ENCODE assay signal across 27 cellular contexts in genomic region chr5:55621218-55621617, GRCh38.
DNase-seq lines count a peak whose midpoint lies in the region; ATAC-seq and TF ChIP-seq lines count a peak whose summit lies in the region.
"Had no signal": no experiment of that assay in that cellular context is flagged by ENCODE, and none has a peak within 500 bp of the region (broad histone marks: within the 10 kb centered on the region; RNA-seq: fewer than 3 reads in every experiment).

No MANE protein-coding gene starts in this region.

- H3K27me3 ChIP-seq in AG04450 (ENCODE audit: control insufficient read depth, insufficient read depth, low read length): no peaks in the 10 kb centered on the region
- H3K27me3 ChIP-seq in left lung: no peaks in the 10 kb centered on the region
- H3K27me3 ChIP-seq in prostate gland (replicated peaks; ENCODE audit: insufficient read depth): no peaks in the 10 kb centered on the region
- H3K27me3 ChIP-seq in tibial artery: no peaks in the 10 kb centered on the region
- H3K27me3 ChIP-seq in heart right ventricle: no peaks in the 10 kb centered on the region
- H3K27me3 ChIP-seq: heart left ventricle, tibial nerve had no signal

- CTCF ChIA-PET in AG04450 (lab: Charles Lee): no interaction called here

- peak; percentile 76 for ATAC-seq in left lung
- no peak for ATAC-seq in heart right ventricle
- ATAC-seq: heart left ventricle; naive thymus-derived CD8-positive, alpha-beta T cell; SK-N-SH treated with all-trans-retinoic acid at 6 μM for 48 hours had no signal

- no peak for DNase-seq in AG04450 (ENCODE audit: low read depth, low spot score)
- DNase-seq in choroid plexus epithelial cell (ENCODE audit: low read depth): peak; percentile 65
- DNase-seq in left lung: no peak
- DNase-seq in prostate gland (ENCODE audit: low spot score): peak; percentile 43
- DNase-seq in NCI-H2196 treated with DMSO at 0.1 percent for 48 hours (lab: John Stamatoyannopoulos, UW; ENCODE audit: unreplicated experiment): no peak
- DNase-seq in tibial artery: no peak
- no peak for DNase-seq in heart right ventricle
- DNase-seq in GOT3 (lab: John Stamatoyannopoulos, UW): no peak
- DNase-seq: activated CD4-positive, alpha-beta T cell treated with anti-CD3 and anti-CD28 coated beads for 1 hour; activated CD8-positive, alpha-beta memory T cell treated with anti-CD3 and anti-CD28 coated beads for 24 hours; activated naive CD4-positive, alpha-beta T cell treated with anti-CD3 and anti-CD28 coated beads, Interleukin-2, amount 10 ng/mL, durations not matched to agents 7 days and 5 days; activated T-cell treated with anti-CD3 and anti-CD28 coated beads, Interleukin-2, amount 50 U/mL, for 48 hours; aorta; Calu3; heart left ventricle; KBM-7; naive thymus-derived CD8-positive, alpha-beta T cell; NCI-H2171 treated with DMSO at 0.1 percent for 48 hours; NCI-H526 treated with DMSO at 0.1 percent for 48 hours; stimulated activated CD4-positive, alpha-beta T cell treated with anti-CD3 and anti-CD28 coated beads, Interleukin-2, amount 100 ng/mL, for 24 hours; stimulated activated naive CD4-positive, alpha-beta T cell; T1000 had no signal

- H3K27ac ChIP-seq in AG04450 (ENCODE audit: low read depth, low read length) (peak overlapping the region; percentile 77), left lung (peak overlapping the region; percentile 48 to 63), prostate gland (peak overlapping the region; percentile 67 to 70), tibial artery (no peak overlapping the region), heart right ventricle (peak overlapping the region in 1 of 10 donors; percentile 1)
- H3K27ac ChIP-seq: parathyroid adenoma, RWPE1, skin epidermis had no signal

- WGBS in prostate gland: 33% methylated on average over 3 of the region's 3 CpGs
- WGBS in heart right ventricle, 2 donors: 78 to 88% methylated on average over 3 of the region's 3 CpGs

- POLR2A ChIA-PET in AG04450 (lab: Yijun Ruan, JAX): no interaction called here

- H3K4me1 ChIP-seq in left lung (peaks cover 12 to 25% of the 10 kb centered on the region in 2 donors), prostate gland (replicated peaks) (peaks cover 12% of the 10 kb centered on the region), tibial artery (no peaks in the 10 kb centered on the region), heart right ventricle (peaks cover 0 to 27% (median 9%) of the 10 kb centered on the region in 9 donors)
- H3K4me1 ChIP-seq: parathyroid adenoma had no signal

- no peak for TF ChIP-seq POLR2A in prostate gland (IDR thresholded peaks at IDR 0.05)

- H3K36me3 ChIP-seq in left lung: no peaks in the 10 kb centered on the region
- H3K36me3 ChIP-seq in prostate gland: no peaks in the 10 kb centered on the region
- H3K36me3 ChIP-seq in tibial artery: no peaks in the 10 kb centered on the region
- H3K36me3 ChIP-seq in heart right ventricle: no peaks in the 10 kb centered on the region
- H3K36me3 ChIP-seq: heart left ventricle, tibial nerve had no signal

- no peak for TF ChIP-seq CTCF in AG04450 (IDR thresholded peaks at IDR 0.05; ENCODE audit: low read depth, low read length)
- TF ChIP-seq CTCF in choroid plexus epithelial cell (conservative IDR thresholded peaks at IDR 0.05; ENCODE audit: low read depth, low read length): no peak
- TF ChIP-seq CTCF in left lung (IDR thresholded peaks at IDR 0.05): no peak
- TF ChIP-seq CTCF in prostate gland (IDR thresholded peaks at IDR 0.05): no peak
- TF ChIP-seq CTCF in tibial artery (IDR thresholded peaks at IDR 0.05): no peak
- no peak for TF ChIP-seq CTCF in heart right ventricle (IDR thresholded peaks at IDR 0.05)

- H3K4me3 ChIP-seq in AG04450 (ENCODE audit: low read depth, low read length): no peak overlapping the region
- H3K4me3 ChIP-seq in choroid plexus epithelial cell (ENCODE audit: low read depth, low read length): no peak overlapping the region
- no peak overlapping the region for H3K4me3 ChIP-seq in left lung
- no peak overlapping the region for H3K4me3 ChIP-seq in prostate gland
- H3K4me3 ChIP-seq in tibial artery: no peak overlapping the region
- H3K4me3 ChIP-seq in heart right ventricle: no peak overlapping the region
- H3K4me3 ChIP-seq: heart left ventricle, skin epidermis, tibial nerve had no signal

- intact Hi-C loops in left lung (cut with DNase I): no loop called here
- intact Hi-C loops in prostate gland (cut with DNase I): no loop called here
- intact Hi-C loops in tibial artery (cut with DNase I; ENCODE audit: low total_unique reads): no loop called here
- intact Hi-C loops in heart right ventricle (cut with DNase I): no loop called here

- H3K9me3 ChIP-seq in AG04450 (ENCODE audit: control insufficient read depth, insufficient read depth, low read length) (no peaks in the 10 kb centered on the region), left lung (no peaks in the 10 kb centered on the region), prostate gland (no peaks in the 10 kb centered on the region), tibial artery (no peaks in the 10 kb centered on the region), heart right ventricle (no peaks in the 10 kb centered on the region)
- H3K9me3 ChIP-seq: heart left ventricle, tibial nerve had no signal

Comparison
In these comparisons a context has a peak if more than half of its experiments do, and no peak if none do; other contexts are left out.
1. DNase-seq: peak in choroid plexus epithelial cell (single experiment) and prostate gland (single experiment); none in AG04450 (single experiment), left lung (0 of 2), NCI-H2196 treated with DMSO at 0.1 percent for 48 hours (single experiment), tibial artery (0 of 2), heart right ventricle (0 of 2) and GOT3 (single experiment).
2. H3K27ac ChIP-seq: peak in AG04450 (single experiment), left lung (2 of 2) and prostate gland (2 of 2); none in tibial artery (0 of 2).